ENCODE assay signal across 9 cellular contexts in the genomic region with DNA sequence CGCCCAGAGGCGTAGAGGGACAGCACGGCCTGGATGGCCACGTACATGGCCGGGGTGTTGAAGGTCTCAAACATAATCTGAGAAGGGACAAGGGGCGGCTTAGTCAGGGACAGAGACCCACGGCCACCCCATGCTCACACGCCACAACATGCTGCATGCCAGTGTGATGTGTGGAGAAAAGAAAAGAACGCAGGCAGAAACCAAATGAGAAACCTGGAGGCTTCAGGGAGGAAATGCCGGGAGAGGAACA. TPM values are rescaled to one million over a fixed set of nuclear protein-coding genes. Genes with fewer than 3 reads are reported as not detected.
DNase-seq lines count a peak whose midpoint lies in the region; ATAC-seq, FAIRE-seq and TF ChIP-seq lines count a peak whose summit lies in the region.
"Had no signal": no experiment of that assay in that cellular context is flagged by ENCODE, and none has a peak within 500 bp of the region (broad histone marks: within the 10 kb centered on the region; RNA-seq: fewer than 3 reads in every experiment).

No MANE protein-coding gene starts in this region.

- H3K79me2 ChIP-seq in K562 (ENCODE audit: control insufficient read depth, insufficient read depth, low read length): peaks cover 37% of the 10 kb centered on the region

- TF ChIP-seq POLR2A in K562 (conservative IDR thresholded peaks at IDR 0.05): no peak

- DNase-seq in cardiac muscle cell (ENCODE audit: low read depth in 1 of 2, low spot score in 1 of 2): peak in 1 of 2 donors; percentile 40
- DNase-seq in Right ventricle myocardium inferior (ENCODE audit: missing footprints): no peak
- no peak for DNase-seq in K562 (ENCODE audit: extremely low read depth in 1 of 4, low spot score in 3 of 4)
- peak; percentile 15 for DNase-seq in medulla oblongata (ENCODE audit: extremely low spot score)
- DNase-seq in upper lobe of right lung: no peak
- no peak for DNase-seq in central memory CD4-positive, alpha-beta T cell
- DNase-seq in stimulated activated CD4-positive, alpha-beta T cell treated with anti-CD3 and anti-CD28 coated beads, Interleukin-4, amount 100 ng/mL, for 4 hours: no peak
- DNase-seq in NCI-H526 (lab: John Stamatoyannopoulos, UW): no peak
- DNase-seq: T-helper 9 cell had no signal

- no peak for TF ChIP-seq CTCF in cardiac muscle cell (IDR thresholded peaks at IDR 0.05; ENCODE audit: low read depth, low read length)
- TF ChIP-seq CTCF in K562 (IDR thresholded peaks at IDR 0.05 in 2 of 3, conservative IDR thresholded peaks at IDR 0.05 in 1 of 3; ENCODE audit: insufficient read depth in 2 of 3, low read depth in 1 of 3, low read length in 3 of 3): no peak
- no peak for TF ChIP-seq CTCF in upper lobe of right lung (IDR thresholded peaks at IDR 0.05)

- no peak overlapping the region for H2AFZ ChIP-seq in K562 (ENCODE audit: low read depth, low read length)

- in situ Hi-C loops in K562 (cut with MboI): no loop called here

- FAIRE-seq in K562 (lab: Jason Lieb, UNC): no peak

- H3K4me3 ChIP-seq in cardiac muscle cell (peak overlapping the region; percentile 100), K562 (peak overlapping the region; percentile 86), upper lobe of right lung (peak overlapping the region; percentile 94)

- ATAC-seq in Right ventricle myocardium inferior (no peak), K562 (no peak), upper lobe of right lung (no peak)

- H3K9me1 ChIP-seq in K562 (ENCODE audit: control insufficient read depth, insufficient read depth, low read length): peaks cover 9% of the 10 kb centered on the region

- peaks cover 38% of the 10 kb centered on the region for H4K20me1 ChIP-seq in K562 (replicated peaks; ENCODE audit: control insufficient read depth, insufficient read depth, low read length)

- H3K4me2 ChIP-seq in K562 (ENCODE audit: insufficient read depth, low read length): peak overlapping the region; percentile 94

- POLR2A ChIA-PET in K562 (lab: Yijun Ruan, JAX): interaction anchor here (0.6 to 6.4 kb wide), 11 partner anchors 12 to 467 kb away, joined by 3 to 132 read pairs (median 5); a partner anchor contains a TSS

- 17% methylated on average over 10 of the region's 10 CpGs for WGBS in K562 (ENCODE audit: insufficient coverage, low coverage, missing lambda C conversion rate)

- H3K36me3 ChIP-seq in cardiac muscle cell (peaks cover 35% of the 10 kb centered on the region), K562 (ENCODE audit: control insufficient read depth, insufficient read depth, low read length) (peaks cover 37% of the 10 kb centered on the region), upper lobe of right lung (peaks cover 34% of the 10 kb centered on the region)

- no peak for TF ChIP-seq RAD21 in K562 (CRISPR knock-in tag; conservative IDR thresholded peaks at IDR 0.05 in 1 of 2, IDR thresholded peaks at IDR 0.05 in 1 of 2)

- BruUV-seq in K562 (replicated peaks; lab: Mats Ljungman, UMichigan): no TSS peak

- H3K9ac ChIP-seq in K562 (ENCODE audit: insufficient read depth in 1 of 2, low read depth in 2 of 2, low read length in 2 of 2): peak overlapping the region; percentile 94 to 100

- H3K9me3 ChIP-seq in cardiac muscle cell (ENCODE audit: low read depth): no peaks in the 10 kb centered on the region
- H3K9me3 ChIP-seq in K562 (replicated peaks; ENCODE audit: control insufficient read depth, insufficient read depth, low read depth, low read length): 0 out of 2 replicates have a peak, but pooled peaks cover 1% of the 10 kb centered on the region
- H3K9me3 ChIP-seq in upper lobe of right lung: no peaks in the 10 kb centered on the region

- peaks cover 20% of the 10 kb centered on the region for H3K4me1 ChIP-seq in cardiac muscle cell (ENCODE audit: low read depth)
- peaks cover 35 to 55% of the 10 kb centered on the region in 2 experiments; a peak in 4 of 5 replicates for H3K4me1 ChIP-seq in K562 (replicated peaks in 1 of 2; ENCODE audit: control insufficient read depth in 2 of 2, insufficient read depth in 2 of 2, low read length in 2 of 2)
- peaks cover 29% of the 10 kb centered on the region for H3K4me1 ChIP-seq in upper lobe of right lung

- CTCF ChIA-PET in K562 (lab: Yijun Ruan, JAX; ENCODE audit: low intra/inter-chr PET ratio): no interaction called here

- intact Hi-C loops in Right ventricle myocardium inferior (cut with DNase I) (loop anchor here (5.0 kb wide), 1 partner anchor 91 kb away; no protein-coding TSS in a partner anchor), K562 (cut with micrococcal nuclease) (no loop called here), upper lobe of right lung (cut with DNase I) (no loop called here)

- no peak for TF ChIP-seq EP300 in K562 (IDR thresholded peaks at IDR 0.05; ENCODE audit: low read length)

- H3K27me3 ChIP-seq in cardiac muscle cell: no peaks in the 10 kb centered on the region
- H3K27me3 ChIP-seq in K562 (ENCODE audit: control insufficient read depth in 2 of 2, insufficient read depth in 2 of 2, low read length in 2 of 2): no peaks in the 10 kb centered on the region
- no peaks in the 10 kb centered on the region for H3K27me3 ChIP-seq in upper lobe of right lung

- H3K27ac ChIP-seq in cardiac muscle cell: peak overlapping the region; percentile 100
- H3K27ac ChIP-seq in K562 (ENCODE audit: extremely low read depth, low read depth, low read length): peak overlapping the region; percentile 84
- H3K27ac ChIP-seq in upper lobe of right lung: peak overlapping the region; percentile 90

RNA-seq across cellular contexts. Expression of a gene that starts 1.1 kb away (rescaled TPM):
- total RNA-seq in cardiac muscle cell (2,244 and 2,883 TPM in 2 replicates), Right ventricle myocardium inferior (468 TPM), K562 (2014; rRNA removed) (1,572 and 2,328 TPM in 2 replicates), K562 (2014; rRNA removed; fragmentation: Illumina TruSeq; extraction: Trizol) (512 and 566 TPM in 2 replicates), K562 (2015; rRNA removed; fragmentation: Illumina TruSeq; extraction: Trizol) (568 and 574 TPM in 2 replicates), K562 (2021) (1,775 and 1,801 TPM in 2 replicates), upper lobe of right lung (2,193 TPM)
- polyA plus RNA-seq in cardiac muscle cell (1,007 and 1,036 TPM in 2 replicates), K562 (2011; rRNA removed) (224 and 602 TPM in 2 replicates), K562 (2014; fragmentation: Illumina TruSeq; extraction: Trizol) (990 and 2,987 TPM in 2 replicates), K562 (2014; fragmentation: Nextera tagmentation; extraction: Ambion mirVana) (100 to 1,000 TPM; 259 to 386 TPM), K562 (2014; rRNA removed) (831 and 1,109 TPM in 2 replicates)
- 264 and 482 TPM in 2 replicates for total RNA-seq in K562 (2011; cell fraction: chromatin; rRNA removed; ENCODE audit: low replicate concordance)
- total RNA-seq in K562 (2011; cell fraction: nucleolus; rRNA removed): 393 and 500 TPM in 2 replicates
- 388 and 427 TPM in 2 replicates for total RNA-seq in K562 (2011; cell fraction: nucleoplasm; rRNA removed)
- polyA plus RNA-seq in K562 (2011; cell fraction: cytosol; rRNA removed): 901 and 1,415 TPM in 2 replicates
- 1,206 and 1,333 TPM in 2 replicates for polyA plus RNA-seq in K562 (2011; cell fraction: nucleus; rRNA removed)
- polyA plus RNA-seq in K562 (2012): 1,311 and 3,206 TPM in 2 replicates
- 205 and 410 TPM in 2 replicates for polyA minus RNA-seq in K562 (2011; rRNA and poly(A)+ RNA removed)
- 580 and 1,178 TPM in 2 replicates for polyA minus RNA-seq in K562 (2011; cell fraction: cytosol; rRNA and poly(A)+ RNA removed)
- polyA minus RNA-seq in K562 (2011; cell fraction: nucleus; rRNA and poly(A)+ RNA removed): 230 and 388 TPM in 2 replicates

RNA-seq across cellular contexts. Expression of a gene that starts 16.7 kb away (rescaled TPM):
- 9.0 and 11.3 TPM in 2 replicates for total RNA-seq in cardiac muscle cell
- polyA plus RNA-seq in cardiac muscle cell: 1.5 and 2.4 TPM in 2 replicates
- 0.19 TPM for total RNA-seq in Right ventricle myocardium inferior
- 0.23 TPM in 1 of 2 replicates, not detected in the other for total RNA-seq in K562 (2011; cell fraction: chromatin; rRNA removed; ENCODE audit: low replicate concordance)
- total RNA-seq in K562 (2011; cell fraction: nucleolus; rRNA removed): 0.26 and 0.33 TPM in 2 replicates
- 0.37 TPM in 1 of 2 replicates, not detected in the other for total RNA-seq in K562 (2011; cell fraction: nucleoplasm; rRNA removed)
- not detected in 2 replicates for total RNA-seq in K562 (2014; rRNA removed)
- total RNA-seq in K562 (2014; rRNA removed; fragmentation: Illumina TruSeq; extraction: Trizol): not detected in 2 replicates
- not detected in 2 replicates for total RNA-seq in K562 (2015; rRNA removed; fragmentation: Illumina TruSeq; extraction: Trizol)
- total RNA-seq in K562 (2021): not detected in 2 replicates
- polyA plus RNA-seq in K562 (2011; rRNA removed): not detected in 2 replicates
- polyA plus RNA-seq in K562 (2011; cell fraction: cytosol; rRNA removed): not detected in 2 replicates
- polyA plus RNA-seq in K562 (2011; cell fraction: nucleus; rRNA removed): 0.14 TPM in 1 of 2 replicates, not detected in the other
- 0.25 and 0.30 TPM in 2 replicates for polyA plus RNA-seq in K562 (2012)
- not detected in 2 replicates for polyA plus RNA-seq in K562 (2014; fragmentation: Illumina TruSeq; extraction: Trizol)
- not detected for polyA plus RNA-seq in K562 (2014; fragmentation: Nextera tagmentation; extraction: Ambion mirVana)
- polyA plus RNA-seq in K562 (2014; rRNA removed): 0.08 TPM in 1 of 2 replicates, not detected in the other
- not detected in 2 replicates for polyA minus RNA-seq in K562 (2011; rRNA and poly(A)+ RNA removed)
- polyA minus RNA-seq in K562 (2011; cell fraction: cytosol; rRNA and poly(A)+ RNA removed): not detected in 2 replicates
- polyA minus RNA-seq in K562 (2011; cell fraction: nucleus; rRNA and poly(A)+ RNA removed): 0.13 TPM in 1 of 2 replicates, not detected in the other
- 3.6 TPM for total RNA-seq in upper lobe of right lung

RNA-seq across cellular contexts. Expression of a gene that starts 40.7 kb away (rescaled TPM):
- total RNA-seq in cardiac muscle cell (57.0 and 65.6 TPM in 2 replicates), Right ventricle myocardium inferior (14.8 TPM), K562 (2014; rRNA removed) (33.2 and 39.0 TPM in 2 replicates), K562 (2014; rRNA removed; fragmentation: Illumina TruSeq; extraction: Trizol) (3.9 and 8.6 TPM in 2 replicates), K562 (2015; rRNA removed; fragmentation: Illumina TruSeq; extraction: Trizol) (18.9 and 20.9 TPM in 2 replicates), K562 (2021) (51.2 and 52.5 TPM in 2 replicates), upper lobe of right lung (27.3 TPM)
- polyA plus RNA-seq in cardiac muscle cell (51.2 and 56.9 TPM in 2 replicates), K562 (2011; rRNA removed) (12.6 and 15.2 TPM in 2 replicates), K562 (2014; fragmentation: Illumina TruSeq; extraction: Trizol) (7.6 and 25.3 TPM in 2 replicates), K562 (2014; fragmentation: Nextera tagmentation; extraction: Ambion mirVana) (under 1 TPM; 0.31 to 0.69 TPM), K562 (2014; rRNA removed) (38.6 and 42.4 TPM in 2 replicates)
- total RNA-seq in K562 (2011; cell fraction: chromatin; rRNA removed; ENCODE audit: low replicate concordance): 44.9 and 197 TPM in 2 replicates
- 108 and 129 TPM in 2 replicates for total RNA-seq in K562 (2011; cell fraction: nucleolus; rRNA removed)
- total RNA-seq in K562 (2011; cell fraction: nucleoplasm; rRNA removed): 63.6 and 65.2 TPM in 2 replicates
- 18.3 and 47.5 TPM in 2 replicates for polyA plus RNA-seq in K562 (2011; cell fraction: cytosol; rRNA removed)
- polyA plus RNA-seq in K562 (2011; cell fraction: nucleus; rRNA removed): 42.7 and 112 TPM in 2 replicates
- polyA plus RNA-seq in K562 (2012): 22.5 and 27.7 TPM in 2 replicates
- polyA minus RNA-seq in K562 (2011; rRNA and poly(A)+ RNA removed): 4.7 and 7.0 TPM in 2 replicates
- polyA minus RNA-seq in K562 (2011; cell fraction: cytosol; rRNA and poly(A)+ RNA removed): 19.5 and 23.0 TPM in 2 replicates
- polyA minus RNA-seq in K562 (2011; cell fraction: nucleus; rRNA and poly(A)+ RNA removed): 58.6 and 62.1 TPM in 2 replicates
